In genomic region chr1:2855206-2856075, GRCh38 we compare ENCODE assay signal across 17 cellular contexts. TPM values are rescaled to one million over a fixed set of nuclear protein-coding genes. Genes with fewer than 3 reads are reported as not detected.
DNase-seq lines count a peak whose midpoint lies in the region; ATAC-seq and TF ChIP-seq lines count a peak whose summit lies in the region.
"Had no signal": no experiment of that assay in that cellular context is flagged by ENCODE, and none has a peak within 500 bp of the region (broad histone marks: within the 10 kb centered on the region; RNA-seq: fewer than 3 reads in every experiment).

No MANE protein-coding gene starts in this region.

- H3K23ac ChIP-seq in neuronal stem cell (ENCODE audit: low read depth, low read length, poor library complexity): peak overlapping the region; percentile 38

- H3K27ac Mint-ChIP-seq in chondrocyte (ENCODE audit: unreplicated experiment): no peak overlapping the region

- ATAC-seq in left cardiac atrium: no peak
- ATAC-seq: A549 had no signal

- H3K4me3 ChIP-seq in right atrium auricular region (no peak overlapping the region), neuronal stem cell (ENCODE audit: low read length in 2 of 2) (no peak overlapping the region), spleen (no peak overlapping the region), foreskin fibroblast (ENCODE audit: low read depth in 1 of 2, low read length in 2 of 2) (no peak overlapping the region)
- H3K4me3 ChIP-seq: A549, SJCRH30 had no signal

- no peak overlapping the region for H2AFZ ChIP-seq in neuronal stem cell (ENCODE audit: low read length)

- no peaks in the 10 kb centered on the region for H3K4me1 Mint-ChIP-seq in chondrocyte (ENCODE audit: low read depth)

- no peak overlapping the region for H3K27ac ChIP-seq in right atrium auricular region
- peak overlapping the region; percentile 59 for H3K27ac ChIP-seq in neuronal stem cell (replicated peaks; ENCODE audit: low read length)
- no peak overlapping the region for H3K27ac ChIP-seq in spleen
- H3K27ac ChIP-seq: A549, SJCRH30 had no signal

- H3K27me3 Mint-ChIP-seq in chondrocyte (ENCODE audit: low read depth): no peaks in the 10 kb centered on the region

- H2BK5ac ChIP-seq in neuronal stem cell (ENCODE audit: low read length): peak overlapping the region; percentile 75

- H3K4me2 ChIP-seq in neuronal stem cell (ENCODE audit: insufficient read depth, low read length, poor library complexity, severe bottlenecking): no peak overlapping the region
- H3K4me2 ChIP-seq: A549 had no signal

- H3K9me3 ChIP-seq in right atrium auricular region (no peaks in the 10 kb centered on the region), neuronal stem cell (replicated peaks in 1 of 2; ENCODE audit: control insufficient read depth in 2 of 2, insufficient read depth in 1 of 2, low read depth in 1 of 2, low read length in 2 of 2) (peaks cover 0 to 6% of the 10 kb centered on the region in 2 donors), spleen (no peaks in the 10 kb centered on the region)
- H3K9me3 ChIP-seq: A549, BE2C, SJCRH30 had no signal

- intact Hi-C loops in left cardiac atrium (cut with DNase I): no loop called here
- intact Hi-C loops in spleen (cut with DNase I; ENCODE audit: low total_unique reads): no loop called here

- H3K79me1 ChIP-seq in neuronal stem cell (ENCODE audit: low read depth, low read length): no peaks in the 10 kb centered on the region

- TF ChIP-seq POLR2A in spleen (IDR thresholded peaks at IDR 0.05): no peak

- H3K9ac ChIP-seq in neuronal stem cell (ENCODE audit: low read depth, low read length, poor library complexity): no peak overlapping the region

- peak overlapping the region; percentile 88 for H2BK12ac ChIP-seq in neuronal stem cell (ENCODE audit: low read length)

- WGBS in neuronal stem cell (ENCODE audit: extremely low coverage in 2 of 2, insufficient read length in 2 of 2, insufficient replicate concordance in 1 of 2), 2 donors: no CpG with 5 or more reads among the region's 58 CpGs
- WGBS in spleen, 5 donors: 79 to 89% (median 85%) methylated on average over 53 to 58 of the region's 58 CpGs

- peak overlapping the region; percentile 16 for H2BK15ac ChIP-seq in neuronal stem cell (ENCODE audit: low read length)

- H3K4ac ChIP-seq in neuronal stem cell (ENCODE audit: low read length): peak overlapping the region; percentile 37

- H3K36me3 Mint-ChIP-seq in chondrocyte (ENCODE audit: low read depth): no peaks in the 10 kb centered on the region

- TF ChIP-seq CTCF in right atrium auricular region (IDR thresholded peaks at IDR 0.05) (no peak), chondrocyte (IDR thresholded peaks at IDR 0.05) (no peak), spleen (IDR thresholded peaks at IDR 0.05 in 8 of 11, conservative IDR thresholded peaks at IDR 0.05 in 3 of 11) (no peak), foreskin fibroblast (IDR thresholded peaks at IDR 0.05; ENCODE audit: low read depth, low read length) (no peak)

- H3K4me1 ChIP-seq in right atrium auricular region (no peaks in the 10 kb centered on the region), neuronal stem cell (ENCODE audit: control insufficient read depth in 2 of 2, insufficient read depth in 1 of 2, low read depth in 1 of 2, low read length in 2 of 2) (peaks cover 0 to 12% of the 10 kb centered on the region in 2 donors), spleen (no peaks in the 10 kb centered on the region)
- H3K4me1 ChIP-seq: A549, BE2C, SJCRH30 had no signal

- peaks cover 14% of the 10 kb centered on the region for H3K9me3 Mint-ChIP-seq in chondrocyte (ENCODE audit: low read depth)

- H3K27me3 ChIP-seq in right atrium auricular region (no peaks in the 10 kb centered on the region), neuronal stem cell (ENCODE audit: control insufficient read depth in 3 of 3, insufficient read depth in 3 of 3, low read depth in 1 of 3, low read length in 3 of 3) (peaks cover 0 to 61% (median 0%) of the 10 kb centered on the region in 3 experiments), spleen (replicated peaks in 1 of 7) (peaks cover 0 to 51% (median 4%) of the 10 kb centered on the region in 7 donors)

- H3K36me3 ChIP-seq in right atrium auricular region: no peaks in the 10 kb centered on the region
- H3K36me3 ChIP-seq in neuronal stem cell (replicated peaks in 1 of 2; ENCODE audit: control insufficient read depth in 2 of 2, insufficient read depth in 2 of 2, low read length in 2 of 2): no peaks in the 10 kb centered on the region
- no peaks in the 10 kb centered on the region for H3K36me3 ChIP-seq in spleen
- H3K36me3 ChIP-seq: BE2C, SJCRH30 had no signal

- H3K14ac ChIP-seq in neuronal stem cell (ENCODE audit: low read length): peak overlapping the region; percentile 38

- H3K4me3 Mint-ChIP-seq in chondrocyte (ENCODE audit: unreplicated experiment): no peak overlapping the region

- H2AK5ac ChIP-seq in neuronal stem cell (ENCODE audit: low read depth, low read length): peak overlapping the region; percentile 68

- peak; percentile 13 for DNase-seq in left cardiac atrium
- no peak for DNase-seq in right atrium auricular region (ENCODE audit: low spot score)
- DNase-seq in chondrocyte (ENCODE audit: low spot score): peak; percentile 61
- no peak for DNase-seq in neuronal stem cell (ENCODE audit: low spot score)
- peak; percentile 67 for DNase-seq in spleen
- no peak for DNase-seq in foreskin melanocyte
- no peak for DNase-seq in NCI-H2171 (lab: John Stamatoyannopoulos, UW)
- no peak for DNase-seq in foreskin fibroblast
- DNase-seq: BE2C, DMS53, GDM1, Kasumi-1, NCI-H1417 treated with DMSO at 0.1 percent for 48 hours, NCI-H187, NCI-H69, SJCRH30 had no signal

- H3K18ac ChIP-seq in neuronal stem cell (ENCODE audit: low read length): peak overlapping the region; percentile 92

- H2BK120ac ChIP-seq in neuronal stem cell (ENCODE audit: low read depth, low read length): no peak overlapping the region

- no peak overlapping the region for H4K8ac ChIP-seq in neuronal stem cell (ENCODE audit: low read depth, low read length)

- H4K91ac ChIP-seq in neuronal stem cell (ENCODE audit: low read depth, low read length, poor library complexity): no peak overlapping the region

RNA-seq across cellular contexts. Expression of gene TTC34, which starts 53.9 kb away (rescaled TPM):
- total RNA-seq in left cardiac atrium: under 1 TPM; 0.52 to 0.53 TPM
- total RNA-seq in right atrium auricular region: under 1 TPM; 0.08 to 0.11 TPM
- total RNA-seq in chondrocyte: 0.60 to 1.8 TPM (median 0.67 TPM) in 3 replicates
- 0.39 TPM for polyA plus RNA-seq in neuronal stem cell (2013, experiment 1 of 2)
- polyA plus RNA-seq in neuronal stem cell (2013, experiment 2 of 2): 0.35 TPM
- 1 to 10 TPM in 6 of 7 donors, under 1 TPM in 1; 0.64 to 2.8 (median 1.8) TPM for total RNA-seq in spleen
- polyA plus RNA-seq in spleen: under 1 TPM; 0.09 to 0.51 (median 0.13) TPM

Comparison
In these comparisons a context has a peak if more than half of its experiments do, and no peak if none do; other contexts are left out.
1. DNase-seq: peak in left cardiac atrium (single experiment), chondrocyte (single experiment) and spleen (single experiment); none in right atrium auricular region (single experiment), neuronal stem cell (single experiment), foreskin melanocyte (single experiment), NCI-H2171 (single experiment) and foreskin fibroblast (0 of 2).